9 cellular contexts compared by ENCODE assay signal in genomic region chr18:36572135-36572856, GRCh38.
A peak's percentile ranks its signal among the peaks of the same experiment; 100 is the strongest.
DNase-seq lines count a peak whose midpoint lies in the region; ATAC-seq and TF ChIP-seq lines count a peak whose summit lies in the region.
"Had no signal": no experiment of that assay in that cellular context is flagged by ENCODE, and none has a peak within 500 bp of the region (broad histone marks: within the 10 kb centered on the region; RNA-seq: fewer than 3 reads in every experiment).

No MANE protein-coding gene starts in this region.

- no peak for ATAC-seq in HG02571 (IDR thresholded peaks at IDR 0.05; ENCODE audit: unreplicated experiment)

- H3K9me3 ChIP-seq in esophagus muscularis mucosa (no peaks in the 10 kb centered on the region), neural progenitor cell (ENCODE audit: low read depth) (no peaks in the 10 kb centered on the region)
- H3K9me3 ChIP-seq: Caco-2 had no signal

- H3K4me3 ChIP-seq in esophagus muscularis mucosa = no peak overlapping the region
- no peak overlapping the region for H3K4me3 ChIP-seq in neural progenitor cell

- H4K20me1 ChIP-seq in neural progenitor cell (ENCODE audit: low read depth) = no peaks in the 10 kb centered on the region

- peak; percentile 66 for TF ChIP-seq RAD21 in Ishikawa (IDR thresholded peaks at IDR 0.05; ENCODE audit: low read depth)

- H3K27me3 Mint-ChIP-seq in neural progenitor cell (ENCODE audit: insufficient read depth, low read depth) = peaks cover 2% of the 10 kb centered on the region

- H3K4me2 ChIP-seq in neural progenitor cell = peak overlapping the region; percentile 14

- H3K27ac ChIP-seq in esophagus muscularis mucosa (replicated peaks in 1 of 4) (no peak overlapping the region), neural progenitor cell (peak overlapping the region; percentile 23)

- intact Hi-C loops in esophagus muscularis mucosa (cut with DNase I) = loop anchor here (5.0 kb wide), 1 partner anchor 275 kb away; the partner anchor contains the start of gene FHOD3

- H2AFZ ChIP-seq in neural progenitor cell (replicated peaks) = peak overlapping the region; percentile 2

- H3K4me1 ChIP-seq in esophagus muscularis mucosa = peaks cover 4 to 14% (median 7%) of the 10 kb centered on the region in 4 donors
- H3K4me1 ChIP-seq in neural progenitor cell = peaks cover 21% of the 10 kb centered on the region
- H3K4me1 ChIP-seq: Caco-2 had no signal

- TF ChIP-seq CTCF in esophagus muscularis mucosa (IDR thresholded peaks at IDR 0.05) (peak; percentile 58 to 62 (median 59)), neural progenitor cell (IDR thresholded peaks at IDR 0.05) (peak; percentile 82)

- no peak overlapping the region for H3K4me3 Mint-ChIP-seq in neural progenitor cell

- H3K4me1 Mint-ChIP-seq in neural progenitor cell = peaks cover 22% of the 10 kb centered on the region

- H3K9me3 Mint-ChIP-seq in neural progenitor cell = no peaks in the 10 kb centered on the region

- peaks cover 22% of the 10 kb centered on the region for H3F3A ChIP-seq in neural progenitor cell (ENCODE audit: low read depth)

- peaks cover 4% of the 10 kb centered on the region for H3K79me2 ChIP-seq in neural progenitor cell (ENCODE audit: low read depth)

- WGBS in esophagus muscularis mucosa = 21% methylated on average over 10 of the region's 10 CpGs

- TF ChIP-seq POLR2A in esophagus muscularis mucosa (IDR thresholded peaks at IDR 0.05; ENCODE audit: low read depth) = no peak

- no peak overlapping the region for H3K27ac Mint-ChIP-seq in neural progenitor cell

- H3K27me3 ChIP-seq in esophagus muscularis mucosa (no peaks in the 10 kb centered on the region), neural progenitor cell (no peaks in the 10 kb centered on the region)

- H3K36me3 ChIP-seq in esophagus muscularis mucosa (no peaks in the 10 kb centered on the region), neural progenitor cell (no peaks in the 10 kb centered on the region)

- H3K36me3 Mint-ChIP-seq in neural progenitor cell = peaks cover 6% of the 10 kb centered on the region

- peak; percentile 6 for DNase-seq in SKM-1 (lab: John Stamatoyannopoulos, UW; ENCODE audit: unreplicated experiment)
- no peak for DNase-seq in SKM-1 treated with dmso at 0.1 percent for 144 hours (lab: John Stamatoyannopoulos, UW; ENCODE audit: unreplicated experiment)
- peak; percentile 52 for DNase-seq in RPMI8226
- DNase-seq in esophagus muscularis mucosa (ENCODE audit: extremely low spot score) = peak; percentile 92
- DNase-seq in neural progenitor cell (ENCODE audit: low spot score) = peak; percentile 70
- DNase-seq in HuH-7 (ENCODE audit: low spot score) = no peak

- no peak overlapping the region for H3K9ac ChIP-seq in neural progenitor cell

- no peak for TF ChIP-seq EP300 in Ishikawa (IDR thresholded peaks at IDR 0.05; ENCODE audit: borderline replicate concordance)
- no peak for TF ChIP-seq EP300 in esophagus muscularis mucosa (IDR thresholded peaks at IDR 0.05)

TF ChIP-seq in Ishikawa, 13 proteins besides CTCF, POLR2A, EP300 and RAD21:
- TF ChIP-seq TCF12 (IDR thresholded peaks at IDR 0.05; ENCODE audit: low read depth) (no peak), YY1 (IDR thresholded peaks at IDR 0.05; ENCODE audit: low read depth) (no peak), NFIC (IDR thresholded peaks at IDR 0.05) (no peak), FOXM1 (IDR thresholded peaks at IDR 0.05; ENCODE audit: borderline replicate concordance, low read depth) (no peak)

Comparison
In these comparisons a context has a peak if more than half of its experiments do, and no peak if none do; other contexts are left out.
1. DNase-seq: peak in SKM-1 (single experiment), RPMI8226 (single experiment), esophagus muscularis mucosa (single experiment) and neural progenitor cell (single experiment); none in SKM-1 treated with dmso at 0.1 percent for 144 hours (single experiment) and HuH-7 (single experiment).